In genomic region chr12:55973598-55974307, GRCh38 we compare ENCODE assay signal across 1 cellular context.
TF ChIP-seq lines count a peak whose summit lies in the region.

TSS of gene RAB5B (plus strand) at chr12:55974078. CDS start at chr12:55986961, 12,883 bp downstream.

TF ChIP-seq in K562, 482 proteins besides CTCF, POLR2A, EP300 and RAD21 (continued from another document and continues in another):
- TF ChIP-seq ZBTB5 (IDR thresholded peaks at IDR 0.05) (no peak), ZNF655 (CRISPR knock-in tag; IDR thresholded peaks at IDR 0.05) (no peak), E2F4 (CRISPR knock-in tag; IDR thresholded peaks at IDR 0.05; ENCODE audit: low read depth) (no peak), ZNF263 (CRISPR knock-in tag; IDR thresholded peaks at IDR 0.05; ENCODE audit: borderline replicate concordance) (no peak), CEBPB (tag; IDR thresholded peaks at IDR 0.05) (no peak), CHCHD3 (CRISPR knock-in tag; IDR thresholded peaks at IDR 0.05) (0 out of 2 replicates have a peak, but pooled peaks have one; percentile 9), EP400 (IDR thresholded peaks at IDR 0.05) (peak; percentile 63), FIP1L1 (IDR thresholded peaks at IDR 0.05; ENCODE audit: low read depth, low read length, poor library complexity, severe bottlenecking) (peak; percentile 88), TARDBP (IDR thresholded peaks at IDR 0.05) (no peak), HMG20A (CRISPR knock-in tag; conservative IDR thresholded peaks at IDR 0.05) (no peak), ZNF740 (CRISPR knock-in tag; IDR thresholded peaks at IDR 0.05) (no peak), ZNF740 (tag; IDR thresholded peaks at IDR 0.05) (no peak), RCOR1 (IDR thresholded peaks at IDR 0.05; ENCODE audit: borderline replicate concordance in 1 of 2, low read depth in 2 of 2, low read length in 2 of 2) (peak in 1 of 2 experiments; percentile 41; a peak in 1 of 4 replicates), CREM (IDR thresholded peaks at IDR 0.05; ENCODE audit: low read depth) (peak; percentile 96), HES1 (IDR thresholded peaks at IDR 0.05; ENCODE audit: low read depth) (no peak), ZNF174 (CRISPR knock-in tag; IDR thresholded peaks at IDR 0.05) (no peak), PTBP1 (IDR thresholded peaks at IDR 0.05; ENCODE audit: low read depth, low read length) (no peak), RHOXF2B (CRISPR knock-in tag; conservative IDR thresholded peaks at IDR 0.05) (no peak), POLR2AphosphoS5 (IDR thresholded peaks at IDR 0.05; ENCODE audit: control insufficient read depth, insufficient read depth, low read depth, low read length) (peak; percentile 52; the same call in 1 of the 2 replicates), TFAP4 (CRISPR knock-in tag; IDR thresholded peaks at IDR 0.05; ENCODE audit: borderline replicate concordance) (peak; percentile 99), YBX1 (IDR thresholded peaks at IDR 0.05) (no peak), NR2C2 (CRISPR knock-in tag; IDR thresholded peaks at IDR 0.05) (no peak; the same call in 1 of the 2 replicates), NR2C2 (tag; IDR thresholded peaks at IDR 0.05) (peak; percentile 95), E2F8 (IDR thresholded peaks at IDR 0.05; ENCODE audit: low read depth, partially characterized antibody) (no peak), MAFG (tag; conservative IDR thresholded peaks at IDR 0.05) (no peak), NR2F6 (CRISPR knock-in tag; IDR thresholded peaks at IDR 0.05) (no peak), HIVEP1 (CRISPR knock-in tag; IDR thresholded peaks at IDR 0.05) (no peak), ZNF184 (CRISPR knock-in tag; IDR thresholded peaks at IDR 0.05) (no peak), SMAD2 (IDR thresholded peaks at IDR 0.05; ENCODE audit: low read depth, low read length) (no peak), ELF4 (CRISPR knock-in tag; IDR thresholded peaks at IDR 0.05) (no peak), SMARCA5 (IDR thresholded peaks at IDR 0.05) (no peak), NEUROD1 (IDR thresholded peaks at IDR 0.05; ENCODE audit: borderline replicate concordance, low read depth, low read length, partially characterized antibody) (peak; percentile 100), FOXO4 (CRISPR knock-in tag; IDR thresholded peaks at IDR 0.05) (no peak), STAT5A (IDR thresholded peaks at IDR 0.05; ENCODE audit: borderline replicate concordance, low read length) (no peak; the same call in 1 of the 2 replicates), REST (CRISPR knock-in tag; IDR thresholded peaks at IDR 0.05; ENCODE audit: low read depth) (0 out of 2 replicates have a peak, but pooled peaks have one; percentile 16), MEIS2 (IDR thresholded peaks at IDR 0.05; ENCODE audit: partially characterized antibody) (peak; percentile 87), ERF (CRISPR knock-in tag; IDR thresholded peaks at IDR 0.05) (no peak), TCF7 (IDR thresholded peaks at IDR 0.05; ENCODE audit: borderline replicate concordance) (no peak), PHB (CRISPR knock-in tag; IDR thresholded peaks at IDR 0.05) (0 out of 2 replicates have a peak, but pooled peaks have one; percentile 65)
